ENCODE assay signal across 29 cellular contexts in the genomic region with DNA sequence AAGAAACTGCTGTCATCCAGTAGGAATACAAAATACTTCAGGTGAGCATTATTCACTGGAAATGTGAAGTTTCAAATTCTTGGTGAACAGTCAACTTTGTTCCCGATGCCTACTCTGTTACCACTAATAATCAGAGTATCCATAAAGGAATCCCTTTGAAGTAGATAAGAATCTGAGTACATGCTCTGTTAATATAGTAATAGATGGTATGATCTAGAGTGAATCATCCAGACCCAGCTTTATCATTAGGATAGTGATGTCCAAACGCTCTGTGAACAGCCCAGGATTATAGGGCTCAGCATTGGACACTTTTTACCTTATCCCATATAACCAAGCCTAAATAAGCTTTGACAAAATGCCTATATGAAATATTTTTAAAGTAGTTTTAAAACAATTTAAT. TPM values are rescaled to one million over a fixed set of nuclear protein-coding genes. Genes with fewer than 3 reads are reported as not detected.
DNase-seq lines count a peak whose midpoint lies in the region; ATAC-seq, FAIRE-seq and TF ChIP-seq lines count a peak whose summit lies in the region.
"Had no signal": no experiment of that assay in that cellular context is flagged by ENCODE, and none has a peak within 500 bp of the region (broad histone marks: within the 10 kb centered on the region; RNA-seq: fewer than 3 reads in every experiment).

No MANE protein-coding gene starts in this region.

- no peak for ATAC-seq in activated CD8-positive, alpha-beta T cell treated with anti-CD3 and anti-CD28 coated beads for 36 hours
- ATAC-seq in activated CD8-positive, alpha-beta T cell treated with anti-CD3 and anti-CD28 coated beads, Interleukin-2, amount 10 ng/mL, durations not matched to agents 7 days and 5 days = no peak
- no peak for ATAC-seq in naive thymus-derived CD4-positive, alpha-beta T cell
- ATAC-seq in sciatic nerve = no peak
- ATAC-seq: body of pancreas; heart right ventricle; naive thymus-derived CD8-positive, alpha-beta T cell had no signal

- no peak overlapping the region for H3K4me3 ChIP-seq in astrocyte (ENCODE audit: insufficient read depth, low read depth, low read length)
- no peak overlapping the region for H3K4me3 ChIP-seq in naive thymus-derived CD4-positive, alpha-beta T cell (ENCODE audit: low read length)
- H3K4me3 ChIP-seq: body of pancreas, heart right ventricle, skin epidermis had no signal

- TF ChIP-seq CTCF in activated CD8-positive, alpha-beta T cell treated with anti-CD3 and anti-CD28 coated beads for 36 hours (IDR thresholded peaks at IDR 0.05) = no peak
- no peak for TF ChIP-seq CTCF in astrocyte (IDR thresholded peaks at IDR 0.05; ENCODE audit: insufficient read depth, low read depth, low read length)

- H4K20me1 ChIP-seq in astrocyte (ENCODE audit: insufficient read depth, low read length) = no peaks in the 10 kb centered on the region

- no peaks in the 10 kb centered on the region for H3K27me3 ChIP-seq in astrocyte (ENCODE audit: insufficient read depth, low read length)
- H3K27me3 ChIP-seq in naive thymus-derived CD4-positive, alpha-beta T cell (ENCODE audit: control insufficient read depth in 2 of 2, insufficient read depth in 2 of 2, low read length in 2 of 2) = no peaks in the 10 kb centered on the region
- H3K27me3 ChIP-seq: body of pancreas, heart right ventricle had no signal

- no peaks in the 10 kb centered on the region for H3K79me2 ChIP-seq in astrocyte (ENCODE audit: insufficient read depth, low read length)

- H3K9me3 Mint-ChIP-seq in activated CD8-positive, alpha-beta T cell treated with anti-CD3 and anti-CD28 coated beads for 36 hours = no peaks in the 10 kb centered on the region
- no peaks in the 10 kb centered on the region for H3K9me3 Mint-ChIP-seq in activated CD8-positive, alpha-beta T cell treated with anti-CD3 and anti-CD28 coated beads, Interleukin-2, amount 10 ng/mL, durations not matched to agents 7 days and 5 days (ENCODE audit: insufficient read depth)
- H3K9me3 Mint-ChIP-seq in astrocyte (ENCODE audit: unreplicated experiment) = no peaks in the 10 kb centered on the region
- no peaks in the 10 kb centered on the region for H3K9me3 Mint-ChIP-seq in naive thymus-derived CD4-positive, alpha-beta T cell
- H3K9me3 Mint-ChIP-seq: CD4-positive, alpha-beta T cell; naive thymus-derived CD8-positive, alpha-beta T cell had no signal

- H3K4me1 Mint-ChIP-seq in activated CD8-positive, alpha-beta T cell treated with anti-CD3 and anti-CD28 coated beads for 36 hours (ENCODE audit: low read depth) = no peaks in the 10 kb centered on the region
- no peaks in the 10 kb centered on the region for H3K4me1 Mint-ChIP-seq in activated CD8-positive, alpha-beta T cell treated with anti-CD3 and anti-CD28 coated beads, Interleukin-2, amount 10 ng/mL, durations not matched to agents 7 days and 5 days (ENCODE audit: low read depth)
- H3K4me1 Mint-ChIP-seq in astrocyte (ENCODE audit: low read depth, unreplicated experiment) = peaks cover 3% of the 10 kb centered on the region
- no peaks in the 10 kb centered on the region for H3K4me1 Mint-ChIP-seq in naive thymus-derived CD4-positive, alpha-beta T cell

- H3K4me3 Mint-ChIP-seq in activated CD8-positive, alpha-beta T cell treated with anti-CD3 and anti-CD28 coated beads for 36 hours = no peak overlapping the region
- no peak overlapping the region for H3K4me3 Mint-ChIP-seq in activated CD8-positive, alpha-beta T cell treated with anti-CD3 and anti-CD28 coated beads, Interleukin-2, amount 10 ng/mL, durations not matched to agents 7 days and 5 days
- H3K4me3 Mint-ChIP-seq in astrocyte (ENCODE audit: unreplicated experiment) = no peak overlapping the region
- H3K4me3 Mint-ChIP-seq in naive thymus-derived CD4-positive, alpha-beta T cell = no peak overlapping the region
- H3K4me3 Mint-ChIP-seq: CD4-positive, alpha-beta T cell; naive thymus-derived CD8-positive, alpha-beta T cell had no signal

- no peak for DNase-seq in activated CD8-positive, alpha-beta T cell treated with anti-CD3 and anti-CD28 coated beads for 36 hours
- no peak for DNase-seq in activated CD8-positive, alpha-beta T cell treated with anti-CD3 and anti-CD28 coated beads, Interleukin-2, amount 10 ng/mL, durations not matched to agents 7 days and 5 days
- DNase-seq in ELR (ENCODE audit: low read depth) (peak; percentile 52), astrocyte (ENCODE audit: low read depth) (peak; percentile 29), NCI-H146 treated with DMSO at 0.1 percent for 48 hours (lab: John Stamatoyannopoulos, UW; ENCODE audit: unreplicated experiment) (no peak), sciatic nerve (ENCODE audit: low spot score) (no peak), anterior cingulate cortex (lab: John Stamatoyannopoulos, UW) (no peak)
- no peak for DNase-seq in naive thymus-derived CD4-positive, alpha-beta T cell
- DNase-seq: activated CD4-positive, CD25-positive, alpha-beta regulatory T cell treated with anti-CD3 and anti-CD28 coated beads, Interleukin-2, amount 50 U/mL, for 72 hours; activated CD8-positive, alpha-beta memory T cell treated with anti-CD3 and anti-CD28 coated beads for 24 hours; activated effector memory CD4-positive, alpha-beta T cell treated with Interleukin-2 at 50 U/mL for 16 hours; activated T-cell treated with anti-CD3 and anti-CD28 coated beads for 4 hours; AML-193; body of pancreas; CD4-positive, alpha-beta T cell; heart right ventricle; kidney glomerular epithelial cell; naive thymus-derived CD8-positive, alpha-beta T cell; NCI-H1092 treated with DMSO at 0.1 percent for 48 hours; NCI-H187; NCI-H2171; NCI-H82; RPMI8226; stimulated activated naive CD4-positive, alpha-beta T cell had no signal

- POLR2A ChIA-PET in activated CD8-positive, alpha-beta T cell treated with anti-CD3 and anti-CD28 coated beads for 36 hours (lab: Charles Lee) = interaction anchor here (0.5 kb wide), 1 partner anchor 9 kb away, joined by 3 read pairs; no protein-coding TSS in a partner anchor
- POLR2A ChIA-PET in activated CD8-positive, alpha-beta T cell treated with anti-CD3 and anti-CD28 coated beads, Interleukin-2, amount 10 ng/mL, durations not matched to agents 7 days and 5 days (lab: Charles Lee) = interaction anchor here (0.7 kb wide), 1 partner anchor 42 kb away, joined by 3 read pairs; a partner anchor contains a TSS
- POLR2A ChIA-PET in naive thymus-derived CD4-positive, alpha-beta T cell (lab: Charles Lee) = interaction anchor here (0.5 to 0.8 kb wide), 2 partner anchors 59 to 317 kb away, joined by 3 read pairs; no protein-coding TSS in a partner anchor

- no peak overlapping the region for H2AFZ ChIP-seq in astrocyte (ENCODE audit: low read depth, low read length)

- no peaks in the 10 kb centered on the region for H3K4me1 ChIP-seq in astrocyte (ENCODE audit: insufficient read depth, low read length)
- H3K4me1 ChIP-seq in naive thymus-derived CD4-positive, alpha-beta T cell (ENCODE audit: control insufficient read depth in 2 of 2, insufficient read depth in 2 of 2, low read length in 2 of 2) = no peaks in the 10 kb centered on the region
- H3K4me1 ChIP-seq: body of pancreas, heart right ventricle had no signal

- H3K36me3 Mint-ChIP-seq in activated CD8-positive, alpha-beta T cell treated with anti-CD3 and anti-CD28 coated beads for 36 hours (ENCODE audit: low read depth) = peaks cover 34% of the 10 kb centered on the region
- peaks cover 48% of the 10 kb centered on the region for H3K36me3 Mint-ChIP-seq in activated CD8-positive, alpha-beta T cell treated with anti-CD3 and anti-CD28 coated beads, Interleukin-2, amount 10 ng/mL, durations not matched to agents 7 days and 5 days (ENCODE audit: low read depth)
- H3K36me3 Mint-ChIP-seq in astrocyte (ENCODE audit: low read depth, unreplicated experiment) = peaks cover 13% of the 10 kb centered on the region
- H3K36me3 Mint-ChIP-seq in naive thymus-derived CD4-positive, alpha-beta T cell = peaks cover 6 to 39% (median 19%) of the 10 kb centered on the region in 5 donors

- no peak overlapping the region for H3K27ac ChIP-seq in astrocyte (ENCODE audit: low read depth, low read length)
- H3K27ac ChIP-seq in naive thymus-derived CD4-positive, alpha-beta T cell (ENCODE audit: low read depth, low read length) = no peak overlapping the region
- H3K27ac ChIP-seq: body of pancreas, heart right ventricle, skin epidermis had no signal

- H3K27ac Mint-ChIP-seq in activated CD8-positive, alpha-beta T cell treated with anti-CD3 and anti-CD28 coated beads for 36 hours = peak overlapping the region; percentile 10
- H3K27ac Mint-ChIP-seq in activated CD8-positive, alpha-beta T cell treated with anti-CD3 and anti-CD28 coated beads, Interleukin-2, amount 10 ng/mL, durations not matched to agents 7 days and 5 days = no peak overlapping the region
- no peak overlapping the region for H3K27ac Mint-ChIP-seq in astrocyte (ENCODE audit: unreplicated experiment)
- H3K27ac Mint-ChIP-seq in naive thymus-derived CD4-positive, alpha-beta T cell = peak overlapping the region in 5 of 9 donors; percentile 11 to 66 (median 50)
- H3K27ac Mint-ChIP-seq: CD4-positive, alpha-beta T cell had no signal

- H3K9me3 ChIP-seq in astrocyte (ENCODE audit: insufficient read depth, low read depth, low read length) = no peaks in the 10 kb centered on the region
- no peaks in the 10 kb centered on the region for H3K9me3 ChIP-seq in naive thymus-derived CD4-positive, alpha-beta T cell (ENCODE audit: control insufficient read depth in 2 of 3, low read length in 3 of 3)
- H3K9me3 ChIP-seq: body of pancreas, heart right ventricle had no signal

- intact Hi-C loops in activated CD8-positive, alpha-beta T cell treated with anti-CD3 and anti-CD28 coated beads for 36 hours (cut with micrococcal nuclease) = no loop called here
- intact Hi-C loops in naive thymus-derived CD4-positive, alpha-beta T cell (cut with micrococcal nuclease) = no loop called here
- intact Hi-C loops in sciatic nerve (cut with DNase I) = no loop called here

- H3K4me2 ChIP-seq in astrocyte (ENCODE audit: low read length) = no peak overlapping the region

- no peaks in the 10 kb centered on the region for H3K27me3 Mint-ChIP-seq in activated CD8-positive, alpha-beta T cell treated with anti-CD3 and anti-CD28 coated beads for 36 hours
- H3K27me3 Mint-ChIP-seq in activated CD8-positive, alpha-beta T cell treated with anti-CD3 and anti-CD28 coated beads, Interleukin-2, amount 10 ng/mL, durations not matched to agents 7 days and 5 days (ENCODE audit: low read depth) = no peaks in the 10 kb centered on the region
- H3K27me3 Mint-ChIP-seq in astrocyte (ENCODE audit: low read depth, unreplicated experiment) = no peaks in the 10 kb centered on the region
- H3K27me3 Mint-ChIP-seq in naive thymus-derived CD4-positive, alpha-beta T cell = no peaks in the 10 kb centered on the region
- H3K27me3 Mint-ChIP-seq: CD4-positive, alpha-beta T cell; naive thymus-derived CD8-positive, alpha-beta T cell had no signal

- FAIRE-seq in astrocyte (lab: Jason Lieb, UNC) = no peak
- FAIRE-seq: D721Med, frontal cortex, GM18507, GM19239 had no signal

- no peak overlapping the region for H3K9ac ChIP-seq in astrocyte (ENCODE audit: low read length)

- CTCF ChIA-PET in activated CD8-positive, alpha-beta T cell treated with anti-CD3 and anti-CD28 coated beads for 36 hours (lab: Charles Lee) = no interaction called here
- CTCF ChIA-PET in activated CD8-positive, alpha-beta T cell treated with anti-CD3 and anti-CD28 coated beads, Interleukin-2, amount 10 ng/mL, durations not matched to agents 7 days and 5 days (lab: Charles Lee) = no interaction called here
- CTCF ChIA-PET in naive thymus-derived CD4-positive, alpha-beta T cell (lab: Charles Lee) = no interaction called here

- H3K36me3 ChIP-seq in astrocyte (ENCODE audit: insufficient read depth, low read length) = peaks cover 13% of the 10 kb centered on the region
- peaks cover 0 to 66% (median 17%) of the 10 kb centered on the region in 3 experiments for H3K36me3 ChIP-seq in naive thymus-derived CD4-positive, alpha-beta T cell (ENCODE audit: control insufficient read depth in 2 of 3, insufficient read depth in 3 of 3, low read length in 3 of 3)

RNA-seq across cellular contexts. Expression of a gene that starts 33.3 kb away (rescaled TPM):
- 10 to 100 TPM; 38.2 to 40.7 TPM for total RNA-seq in activated CD8-positive, alpha-beta T cell treated with anti-CD3 and anti-CD28 coated beads for 36 hours
- total RNA-seq in activated CD8-positive, alpha-beta T cell treated with anti-CD3 and anti-CD28 coated beads, Interleukin-2, amount 10 ng/mL, durations not matched to agents 7 days and 5 days = 10 to 100 TPM; 33.3 to 38.6 TPM
- total RNA-seq in astrocyte (24.4 and 28.3 TPM in 2 replicates), sciatic nerve (33.8 TPM)
- total RNA-seq in naive thymus-derived CD4-positive, alpha-beta T cell = 10 to 100 TPM; 31.4 to 43.3 (median 33.5) TPM
- 10 to 100 TPM; 51.9 to 52.2 TPM for polyA plus RNA-seq in naive thymus-derived CD4-positive, alpha-beta T cell

RNA-seq across cellular contexts. Expression of a gene that starts 33.8 kb away (rescaled TPM):
- 10 to 100 TPM; 30.6 to 34.4 TPM for total RNA-seq in activated CD8-positive, alpha-beta T cell treated with anti-CD3 and anti-CD28 coated beads for 36 hours
- 10 to 100 TPM; 32.5 to 35.4 TPM for total RNA-seq in activated CD8-positive, alpha-beta T cell treated with anti-CD3 and anti-CD28 coated beads, Interleukin-2, amount 10 ng/mL, durations not matched to agents 7 days and 5 days
- 27.8 and 32.4 TPM in 2 replicates for total RNA-seq in astrocyte
- 10 to 100 TPM; 31.2 to 40.9 (median 38.4) TPM for total RNA-seq in naive thymus-derived CD4-positive, alpha-beta T cell
- polyA plus RNA-seq in naive thymus-derived CD4-positive, alpha-beta T cell = 10 to 100 TPM; 67.4 to 77.3 TPM
- total RNA-seq in sciatic nerve = 16.5 TPM

RNA-seq across cellular contexts. Expression of a gene that starts 42.4 kb away (rescaled TPM):
- 10 to 100 TPM; 28.0 to 35.8 TPM for total RNA-seq in activated CD8-positive, alpha-beta T cell treated with anti-CD3 and anti-CD28 coated beads for 36 hours
- 10 to 100 TPM; 40.5 to 41.5 TPM for total RNA-seq in activated CD8-positive, alpha-beta T cell treated with anti-CD3 and anti-CD28 coated beads, Interleukin-2, amount 10 ng/mL, durations not matched to agents 7 days and 5 days
- total RNA-seq in astrocyte (94.8 and 99.0 TPM in 2 replicates), sciatic nerve (75.6 TPM)
- 100 to 1,000 TPM in 1 of 5 experiments, 10 to 100 TPM in 4; 34.3 to 135 (median 41.7) TPM for total RNA-seq in naive thymus-derived CD4-positive, alpha-beta T cell
- 10 to 100 TPM; 34.9 to 36.2 TPM for polyA plus RNA-seq in naive thymus-derived CD4-positive, alpha-beta T cell

Comparison
In these comparisons a context has a peak if more than half of its experiments do, and no peak if none do; other contexts are left out.
1. H3K27ac Mint-ChIP-seq: peak in activated CD8-positive, alpha-beta T cell treated with anti-CD3 and anti-CD28 coated beads for 36 hours (single experiment) and naive thymus-derived CD4-positive, alpha-beta T cell (5 of 9); none in activated CD8-positive, alpha-beta T cell treated with anti-CD3 and anti-CD28 coated beads, Interleukin-2, amount 10 ng/mL, durations not matched to agents 7 days and 5 days (single experiment) and astrocyte (single experiment).
2. DNase-seq: peak in ELR (single experiment) and astrocyte (single experiment); none in activated CD8-positive, alpha-beta T cell treated with anti-CD3 and anti-CD28 coated beads for 36 hours (single experiment), activated CD8-positive, alpha-beta T cell treated with anti-CD3 and anti-CD28 coated beads, Interleukin-2, amount 10 ng/mL, durations not matched to agents 7 days and 5 days (single experiment), naive thymus-derived CD4-positive, alpha-beta T cell (0 of 9), NCI-H146 treated with DMSO at 0.1 percent for 48 hours (single experiment), sciatic nerve (single experiment) and anterior cingulate cortex (0 of 58).